Comparison of ENCODE assay signal across 8 cellular contexts in genomic region chr14:39430762-39431415, GRCh38. TPM values are rescaled to one million over a fixed set of nuclear protein-coding genes. Genes with fewer than 3 reads are reported as not detected.
DNase-seq lines count a peak whose midpoint lies in the region; TF ChIP-seq lines count a peak whose summit lies in the region.

No MANE protein-coding gene starts in this region.

- H3K27ac ChIP-seq in CD8-positive, alpha-beta memory T cell (ENCODE audit: low read depth, low read length), result peak overlapping the region; percentile 100
- peak overlapping the region; percentile 96 for H3K27ac ChIP-seq in RWPE1
- H3K27ac ChIP-seq in endodermal cell (ENCODE audit: low read depth, low read length), result no peak overlapping the region

- CTCF ChIA-PET in CD8-positive, alpha-beta memory T cell (lab: Charles Lee), result interaction anchor here (0.8 to 2.9 kb wide), 8 partner anchors 164 to 329 kb away, joined by 3 to 9 read pairs (median 5); partner anchors contain the start of genes GEMIN2 and TRAPPC6B
- CTCF ChIA-PET in RWPE1 (lab: Yijun Ruan, JAX), result no interaction called here

- H3K27me3 Mint-ChIP-seq in CD8-positive, alpha-beta memory T cell, result no peaks in the 10 kb centered on the region
- H3K27me3 Mint-ChIP-seq in endodermal cell (ENCODE audit: insufficient read depth) (no peaks in the 10 kb centered on the region), nephron progenitor cell (ENCODE audit: low read depth, poor library complexity) (no peaks in the 10 kb centered on the region)

- peaks cover 0 to 23% (median 1%) of the 10 kb centered on the region in 3 donors for H3K36me3 Mint-ChIP-seq in CD8-positive, alpha-beta memory T cell
- H3K36me3 Mint-ChIP-seq in endodermal cell (ENCODE audit: low read depth) (no peaks in the 10 kb centered on the region), nephron progenitor cell (ENCODE audit: low read depth) (no peaks in the 10 kb centered on the region)

- peak overlapping the region; percentile 97 for H3K4me3 ChIP-seq in CD8-positive, alpha-beta memory T cell (ENCODE audit: low read length)
- peak overlapping the region; percentile 78 for H3K4me3 ChIP-seq in H7 (ENCODE audit: insufficient read depth, low read depth, low read length)
- H3K4me3 ChIP-seq in endodermal cell (ENCODE audit: low read length), result peak overlapping the region; percentile 94

- 24 to 29% methylated on average over 6 to 16 of the region's 19 CpGs for WGBS in endodermal cell (ENCODE audit: insufficient coverage in 1 of 2, insufficient read length in 1 of 2), 2 experiments

- no peaks in the 10 kb centered on the region for H3K27me3 ChIP-seq in CD8-positive, alpha-beta memory T cell (ENCODE audit: insufficient read depth, low read length, poor library complexity, severe bottlenecking)
- H3K27me3 ChIP-seq in H7 (ENCODE audit: control insufficient read depth, insufficient read depth, low read length), result no peaks in the 10 kb centered on the region
- H3K27me3 ChIP-seq in endodermal cell (ENCODE audit: control insufficient read depth, insufficient read depth, low read length, poor library complexity, severe bottlenecking), result no peaks in the 10 kb centered on the region

- H3K36me3 ChIP-seq in CD8-positive, alpha-beta memory T cell (ENCODE audit: insufficient read depth, low read length), result no peaks in the 10 kb centered on the region
- H3K36me3 ChIP-seq in H7 (replicated peaks; ENCODE audit: control insufficient read depth, insufficient read depth, low read length) (no peaks in the 10 kb centered on the region), endodermal cell (ENCODE audit: control insufficient read depth, insufficient read depth, low read length) (no peaks in the 10 kb centered on the region)

- in situ Hi-C loops in G401 (cut with HindIII; ENCODE audit: low sequenced_read_pairs), result no loop called here

- peaks cover 45 to 63% (median 62%) of the 10 kb centered on the region in 3 donors for H3K4me1 Mint-ChIP-seq in CD8-positive, alpha-beta memory T cell
- peaks cover 32% of the 10 kb centered on the region for H3K4me1 Mint-ChIP-seq in endodermal cell
- peaks cover 39% of the 10 kb centered on the region for H3K4me1 Mint-ChIP-seq in nephron progenitor cell

- peak overlapping the region; percentile 92 to 100 (median 99) for H3K4me3 Mint-ChIP-seq in CD8-positive, alpha-beta memory T cell
- H3K4me3 Mint-ChIP-seq in endodermal cell, result peak overlapping the region; percentile 95
- H3K4me3 Mint-ChIP-seq in nephron progenitor cell, result peak overlapping the region; percentile 99

- DNase-seq in CD8-positive, alpha-beta memory T cell, result no peak
- DNase-seq in H7 (no peak), RWPE1 (ENCODE audit: low spot score) (peak; percentile 5), endodermal cell (peak; percentile 44), nephron progenitor cell (peak; percentile 15), dedifferentiated amniotic fluid mesenchymal stem cell (ENCODE audit: extremely low spot score) (no peak), G401 (ENCODE audit: low spot score) (no peak)
- no peak for DNase-seq in activated effector memory CD4-positive, alpha-beta T cell treated with anti-CD3 and anti-CD28 coated beads, Interleukin-2, amount 50 U/mL, for 16 hours

- POLR2A ChIA-PET in CD8-positive, alpha-beta memory T cell (lab: Charles Lee), result interaction anchor here (1.6 to 3.1 kb wide), 7 partner anchors 163 to 329 kb away, joined by 4 to 55 read pairs (median 18); partner anchors contain the start of genes GEMIN2, PNN, SEC23A and TRAPPC6B
- POLR2A ChIA-PET in RWPE1 (lab: Yijun Ruan, JAX; ENCODE audit: low non-redundant PET), result interaction anchor here (0.6 kb wide), 1 partner anchor 252 kb away, joined by 9 read pairs; no protein-coding TSS in a partner anchor

- TF ChIP-seq CTCF in RWPE1 (conservative IDR thresholded peaks at IDR 0.05; ENCODE audit: low read depth) (no peak), endodermal cell (conservative IDR thresholded peaks at IDR 0.05) (no peak), nephron progenitor cell (IDR thresholded peaks at IDR 0.05) (no peak)

- H3K9ac ChIP-seq in endodermal cell (ENCODE audit: extremely low read depth, low read length, poor library complexity, severe bottlenecking), result peak overlapping the region; percentile 100

- peaks cover 53% of the 10 kb centered on the region for H3K4me1 ChIP-seq in CD8-positive, alpha-beta memory T cell (ENCODE audit: insufficient read depth, low read length)
- peaks cover 10% of the 10 kb centered on the region for H3K4me1 ChIP-seq in endodermal cell (ENCODE audit: control insufficient read depth, insufficient read depth, low read length)

- H3K27ac Mint-ChIP-seq in CD8-positive, alpha-beta memory T cell, result peak overlapping the region; percentile 93 to 100 (median 97)
- peak overlapping the region; percentile 96 for H3K27ac Mint-ChIP-seq in endodermal cell
- peak overlapping the region; percentile 99 for H3K27ac Mint-ChIP-seq in nephron progenitor cell

- H3K9me3 ChIP-seq in CD8-positive, alpha-beta memory T cell (ENCODE audit: low read length), result no peaks in the 10 kb centered on the region
- H3K9me3 ChIP-seq in endodermal cell (ENCODE audit: control insufficient read depth, low read length), result no peaks in the 10 kb centered on the region

- H3K9me3 Mint-ChIP-seq in CD8-positive, alpha-beta memory T cell, result no peaks in the 10 kb centered on the region
- H3K9me3 Mint-ChIP-seq in endodermal cell (no peaks in the 10 kb centered on the region), nephron progenitor cell (no peaks in the 10 kb centered on the region)

RNA-seq across cellular contexts. Expression of gene FBXO33, which starts 1.3 kb away (rescaled TPM):
- 10 to 100 TPM; 19.4 to 20.1 TPM for total RNA-seq in CD8-positive, alpha-beta memory T cell
- 15.3 TPM for polyA plus RNA-seq in CD8-positive, alpha-beta memory T cell
- 13.1 and 13.4 TPM in 2 replicates for total RNA-seq in H7 (2014; rRNA removed; shearing (Covaris generic))
- 10 to 100 TPM; 10.2 to 12.8 TPM for total RNA-seq in endodermal cell
- 9.6 TPM for polyA plus RNA-seq in endodermal cell (2013, experiment 1 of 2)
- 9.9 TPM for polyA plus RNA-seq in endodermal cell (2013, experiment 2 of 2)
- 8.1 and 24.5 TPM in 2 replicates for total RNA-seq in G401 (2014; rRNA removed; shearing (Covaris generic))

Comparison
In these comparisons a context has a peak if more than half of its experiments do, and no peak if none do; other contexts are left out.
1. DNase-seq: peak in RWPE1 (single experiment), endodermal cell (single experiment) and nephron progenitor cell (single experiment); none in CD8-positive, alpha-beta memory T cell (0 of 5), H7 (single experiment), activated effector memory CD4-positive, alpha-beta T cell treated with anti-CD3 and anti-CD28 coated beads, Interleukin-2, amount 50 U/mL, for 16 hours (single experiment), dedifferentiated amniotic fluid mesenchymal stem cell (single experiment) and G401 (single experiment).
2. Peak in every context shown above with its lines, with median percentiles within 50 percentile points of each other: H3K4me3 ChIP-seq, H3K27ac Mint-ChIP-seq and H3K4me3 Mint-ChIP-seq.